ENCODE assay signal across 1 cellular context in the genomic region with DNA sequence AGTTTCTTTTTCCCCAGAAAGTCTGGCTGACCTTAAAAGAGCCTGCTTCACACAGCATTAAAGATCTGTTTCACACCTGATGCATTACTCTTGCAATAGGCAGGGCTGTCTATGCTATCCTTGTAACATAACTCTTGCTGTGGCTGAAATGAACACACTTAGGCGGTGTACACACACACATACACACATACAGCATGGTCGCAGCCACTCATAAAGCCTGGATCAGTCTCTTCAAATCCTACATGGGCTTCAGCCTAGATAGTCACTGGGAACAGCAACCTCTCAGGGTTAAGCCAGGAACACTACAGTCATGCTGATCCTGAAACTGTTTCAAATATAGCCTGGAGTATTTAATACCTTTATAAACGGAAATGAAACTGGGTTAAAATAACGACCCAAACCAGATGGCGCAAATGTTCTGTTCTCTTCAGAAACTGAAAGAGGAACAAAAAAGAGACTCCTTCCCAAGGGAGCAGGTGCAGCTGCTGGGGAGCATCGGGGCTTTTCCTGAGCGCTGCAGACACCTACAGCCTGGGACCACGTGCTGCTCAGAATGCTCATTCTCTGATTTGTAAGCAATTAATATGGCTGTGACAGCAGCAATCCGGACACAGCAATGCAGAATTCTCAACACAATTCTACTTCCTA.
TF ChIP-seq lines count a peak whose summit lies in the region.

No MANE protein-coding gene starts in this region.

TF ChIP-seq in GM12878, 131 proteins besides CTCF, POLR2A, EP300 and RAD21 (continued from another document and continues in another):
- TF ChIP-seq SREBF1 (IDR thresholded peaks at IDR 0.05; ENCODE audit: low read length) = no peak
- peak in 1 of 2 experiments; percentile 36; a peak in 1 of 3 replicates for TF ChIP-seq EGR1 (IDR thresholded peaks at IDR 0.05; ENCODE audit: borderline replicate concordance in 1 of 2, low read depth in 2 of 2, low read length in 2 of 2)
- TF ChIP-seq TCF7 (IDR thresholded peaks at IDR 0.05; ENCODE audit: borderline replicate concordance) = no peak; the same call in 1 of the 2 replicates
- TF ChIP-seq, protein P1, sequence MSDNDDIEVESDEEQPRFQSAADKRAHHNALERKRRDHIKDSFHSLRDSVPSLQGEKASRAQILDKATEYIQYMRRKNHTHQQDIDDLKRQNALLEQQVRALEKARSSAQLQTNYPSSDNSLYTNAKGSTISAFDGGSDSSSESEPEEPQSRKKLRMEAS (IDR thresholded peaks at IDR 0.05; ENCODE audit: low read depth, low read length) = peak; percentile 96
- TF ChIP-seq SREBF2 (IDR thresholded peaks at IDR 0.05; ENCODE audit: low read length) = no peak
- TF ChIP-seq SRF (IDR thresholded peaks at IDR 0.05; ENCODE audit: low read depth in 2 of 2, low read length in 2 of 2) = no peak
- TF ChIP-seq SP1 (IDR thresholded peaks at IDR 0.05; ENCODE audit: low read depth, low read length) = peak; percentile 81
- peak; percentile 81 for TF ChIP-seq MXI1 (IDR thresholded peaks at IDR 0.05; ENCODE audit: low read depth, low read length)
- peak; percentile 78; the same call in 1 of the 2 replicates for TF ChIP-seq TARDBP (IDR thresholded peaks at IDR 0.05; ENCODE audit: borderline replicate concordance)
- peak; percentile 69; the same call in 1 of the 2 replicates for TF ChIP-seq CBFB (IDR thresholded peaks at IDR 0.05; ENCODE audit: low read depth)
- no peak for TF ChIP-seq KDM1A (IDR thresholded peaks at IDR 0.05; ENCODE audit: borderline replicate concordance)
- TF ChIP-seq MEF2A (IDR thresholded peaks at IDR 0.05; ENCODE audit: insufficient read depth, low read depth, low read length) = peak; percentile 99
- TF ChIP-seq PML (IDR thresholded peaks at IDR 0.05; ENCODE audit: low read length) = peak; percentile 76; the same call in 1 of the 2 replicates
- TF ChIP-seq, protein P2, sequence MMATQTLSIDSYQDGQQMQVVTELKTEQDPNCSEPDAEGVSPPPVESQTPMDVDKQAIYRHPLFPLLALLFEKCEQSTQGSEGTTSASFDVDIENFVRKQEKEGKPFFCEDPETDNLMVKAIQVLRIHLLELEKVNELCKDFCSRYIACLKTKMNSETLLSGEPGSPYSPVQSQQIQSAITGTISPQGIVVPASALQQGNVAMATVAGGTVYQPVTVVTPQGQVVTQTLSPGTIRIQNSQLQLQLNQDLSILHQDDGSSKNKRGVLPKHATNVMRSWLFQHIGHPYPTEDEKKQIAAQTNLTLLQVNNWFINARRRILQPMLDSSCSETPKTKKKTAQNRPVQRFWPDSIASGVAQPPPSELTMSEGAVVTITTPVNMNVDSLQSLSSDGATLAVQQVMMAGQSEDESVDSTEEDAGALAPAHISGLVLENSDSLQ (IDR thresholded peaks at IDR 0.05) = peak; percentile 63
- TF ChIP-seq JUND (IDR thresholded peaks at IDR 0.05; ENCODE audit: low read depth, low read length) = peak; percentile 62; the same call in 1 of the 2 replicates
- TF ChIP-seq SMAD1 (IDR thresholded peaks at IDR 0.05; ENCODE audit: low read depth, partially characterized antibody) = no peak
- peak; percentile 98 for TF ChIP-seq PAX5 (IDR thresholded peaks at IDR 0.05; ENCODE audit: borderline replicate concordance, low read depth, low read length)
- no peak for TF ChIP-seq BRCA1 (IDR thresholded peaks at IDR 0.05; ENCODE audit: low read depth, low read length)
- TF ChIP-seq, protein P3, sequence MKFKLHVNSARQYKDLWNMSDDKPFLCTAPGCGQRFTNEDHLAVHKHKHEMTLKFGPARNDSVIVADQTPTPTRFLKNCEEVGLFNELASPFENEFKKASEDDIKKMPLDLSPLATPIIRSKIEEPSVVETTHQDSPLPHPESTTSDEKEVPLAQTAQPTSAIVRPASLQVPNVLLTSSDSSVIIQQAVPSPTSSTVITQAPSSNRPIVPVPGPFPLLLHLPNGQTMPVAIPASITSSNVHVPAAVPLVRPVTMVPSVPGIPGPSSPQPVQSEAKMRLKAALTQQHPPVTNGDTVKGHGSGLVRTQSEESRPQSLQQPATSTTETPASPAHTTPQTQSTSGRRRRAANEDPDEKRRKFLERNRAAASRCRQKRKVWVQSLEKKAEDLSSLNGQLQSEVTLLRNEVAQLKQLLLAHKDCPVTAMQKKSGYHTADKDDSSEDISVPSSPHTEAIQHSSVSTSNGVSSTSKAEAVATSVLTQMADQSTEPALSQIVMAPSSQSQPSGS (IDR thresholded peaks at IDR 0.05; ENCODE audit: low read length) = peak; percentile 98
- no peak for TF ChIP-seq WRNIP1 (IDR thresholded peaks at IDR 0.05; ENCODE audit: borderline replicate concordance, low read depth, low read length)
- peak; percentile 74 for TF ChIP-seq GABPA (IDR thresholded peaks at IDR 0.05; ENCODE audit: low read depth)
- TF ChIP-seq RCOR1 (conservative IDR thresholded peaks at IDR 0.05; ENCODE audit: low read depth, low read length) = peak; percentile 72
- TF ChIP-seq TAF1 (IDR thresholded peaks at IDR 0.05; ENCODE audit: borderline replicate concordance, low read depth, low read length) = peak; percentile 53; the same call in 1 of the 2 replicates
- TF ChIP-seq ZBED1 (IDR thresholded peaks at IDR 0.05; ENCODE audit: borderline replicate concordance) = peak; percentile 89
- TF ChIP-seq ZZZ3 (IDR thresholded peaks at IDR 0.05; ENCODE audit: control insufficient read depth, insufficient read length, low read depth) = no peak
- TF ChIP-seq CREB1 (IDR thresholded peaks at IDR 0.05; ENCODE audit: low read depth) = no peak; the same call in 1 of the 2 replicates
- peak; percentile 99 for TF ChIP-seq TCF3 (IDR thresholded peaks at IDR 0.05; ENCODE audit: borderline replicate concordance, insufficient read depth, low read depth, low read length)
- TF ChIP-seq HDAC2 (IDR thresholded peaks at IDR 0.05) = 0 out of 2 replicates have a peak, but pooled peaks have one; percentile 39
- TF ChIP-seq, protein P4, sequence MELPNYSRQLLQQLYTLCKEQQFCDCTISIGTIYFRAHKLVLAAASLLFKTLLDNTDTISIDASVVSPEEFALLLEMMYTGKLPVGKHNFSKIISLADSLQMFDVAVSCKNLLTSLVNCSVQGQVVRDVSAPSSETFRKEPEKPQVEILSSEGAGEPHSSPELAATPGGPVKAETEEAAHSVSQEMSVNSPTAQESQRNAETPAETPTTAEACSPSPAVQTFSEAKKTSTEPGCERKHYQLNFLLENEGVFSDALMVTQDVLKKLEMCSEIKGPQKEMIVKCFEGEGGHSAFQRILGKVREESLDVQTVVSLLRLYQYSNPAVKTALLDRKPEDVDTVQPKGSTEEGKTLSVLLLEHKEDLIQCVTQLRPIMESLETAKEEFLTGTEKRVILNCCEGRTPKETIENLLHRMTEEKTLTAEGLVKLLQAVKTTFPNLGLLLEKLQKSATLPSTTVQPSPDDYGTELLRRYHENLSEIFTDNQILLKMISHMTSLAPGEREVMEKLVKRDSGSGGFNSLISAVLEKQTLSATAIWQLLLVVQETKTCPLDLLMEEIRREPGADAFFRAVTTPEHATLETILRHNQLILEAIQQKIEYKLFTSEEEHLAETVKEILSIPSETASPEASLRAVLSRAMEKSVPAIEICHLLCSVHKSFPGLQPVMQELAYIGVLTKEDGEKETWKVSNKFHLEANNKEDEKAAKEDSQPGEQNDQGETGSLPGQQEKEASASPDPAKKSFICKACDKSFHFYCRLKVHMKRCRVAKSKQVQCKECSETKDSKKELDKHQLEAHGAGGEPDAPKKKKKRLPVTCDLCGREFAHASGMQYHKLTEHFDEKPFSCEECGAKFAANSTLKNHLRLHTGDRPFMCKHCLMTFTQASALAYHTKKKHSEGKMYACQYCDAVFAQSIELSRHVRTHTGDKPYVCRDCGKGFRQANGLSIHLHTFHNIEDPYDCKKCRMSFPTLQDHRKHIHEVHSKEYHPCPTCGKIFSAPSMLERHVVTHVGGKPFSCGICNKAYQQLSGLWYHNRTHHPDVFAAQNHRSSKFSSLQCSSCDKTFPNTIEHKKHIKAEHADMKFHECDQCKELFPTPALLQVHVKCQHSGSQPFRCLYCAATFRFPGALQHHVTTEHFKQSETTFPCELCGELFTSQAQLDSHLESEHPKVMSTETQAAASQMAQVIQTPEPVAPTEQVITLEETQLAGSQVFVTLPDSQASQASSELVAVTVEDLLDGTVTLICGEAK (IDR thresholded peaks at IDR 0.05; ENCODE audit: borderline replicate concordance) = peak; percentile 31; the same call in 1 of the 2 replicates
- peak; percentile 86; the same call in 1 of the 2 replicates for TF ChIP-seq CHD2 (IDR thresholded peaks at IDR 0.05; ENCODE audit: borderline replicate concordance, low read depth, low read length)
- TF ChIP-seq, protein P5, sequence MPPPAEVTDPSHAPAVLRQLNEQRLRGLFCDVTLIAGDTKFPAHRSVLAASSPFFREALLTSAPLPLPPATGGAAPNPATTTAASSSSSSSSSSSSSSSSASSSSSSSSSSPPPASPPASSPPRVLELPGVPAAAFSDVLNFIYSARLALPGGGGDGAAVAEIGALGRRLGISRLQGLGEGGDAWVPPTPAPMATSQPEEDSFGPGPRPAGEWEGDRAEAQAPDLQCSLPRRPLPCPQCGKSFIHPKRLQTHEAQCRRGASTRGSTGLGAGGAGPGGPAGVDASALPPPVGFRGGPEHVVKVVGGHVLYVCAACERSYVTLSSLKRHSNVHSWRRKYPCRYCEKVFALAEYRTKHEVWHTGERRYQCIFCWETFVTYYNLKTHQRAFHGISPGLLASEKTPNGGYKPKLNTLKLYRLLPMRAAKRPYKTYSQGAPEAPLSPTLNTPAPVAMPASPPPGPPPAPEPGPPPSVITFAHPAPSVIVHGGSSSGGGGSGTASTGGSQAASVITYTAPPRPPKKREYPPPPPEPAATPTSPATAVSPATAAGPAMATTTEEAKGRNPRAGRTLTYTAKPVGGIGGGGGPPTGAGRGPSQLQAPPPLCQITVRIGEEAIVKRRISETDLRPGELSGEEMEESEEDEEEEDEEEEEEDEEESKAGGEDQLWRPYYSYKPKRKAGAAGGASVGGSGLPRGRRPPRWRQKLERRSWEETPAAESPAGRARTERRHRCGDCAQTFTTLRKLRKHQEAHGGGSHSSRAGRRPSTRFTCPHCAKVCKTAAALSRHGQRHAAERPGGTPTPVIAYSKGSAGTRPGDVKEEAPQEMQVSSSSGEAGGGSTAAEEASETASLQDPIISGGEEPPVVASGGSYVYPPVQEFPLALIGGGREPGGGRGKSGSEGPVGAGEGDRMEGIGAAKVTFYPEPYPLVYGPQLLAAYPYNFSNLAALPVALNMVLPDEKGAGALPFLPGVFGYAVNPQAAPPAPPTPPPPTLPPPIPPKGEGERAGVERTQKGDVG (CRISPR knock-in tag; IDR thresholded peaks at IDR 0.05) = no peak
- TF ChIP-seq LARP7 (IDR thresholded peaks at IDR 0.05) = no peak; the same call in 1 of the 2 replicates
- no peak for TF ChIP-seq ZNF24 (IDR thresholded peaks at IDR 0.05)
- TF ChIP-seq, protein P6, sequence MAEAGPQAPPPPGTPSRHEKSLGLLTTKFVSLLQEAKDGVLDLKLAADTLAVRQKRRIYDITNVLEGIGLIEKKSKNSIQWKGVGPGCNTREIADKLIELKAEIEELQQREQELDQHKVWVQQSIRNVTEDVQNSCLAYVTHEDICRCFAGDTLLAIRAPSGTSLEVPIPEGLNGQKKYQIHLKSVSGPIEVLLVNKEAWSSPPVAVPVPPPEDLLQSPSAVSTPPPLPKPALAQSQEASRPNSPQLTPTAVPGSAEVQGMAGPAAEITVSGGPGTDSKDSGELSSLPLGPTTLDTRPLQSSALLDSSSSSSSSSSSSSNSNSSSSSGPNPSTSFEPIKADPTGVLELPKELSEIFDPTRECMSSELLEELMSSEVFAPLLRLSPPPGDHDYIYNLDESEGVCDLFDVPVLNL (IDR thresholded peaks at IDR 0.05; ENCODE audit: low read depth, low read length) = no peak
- TF ChIP-seq STAT3 (IDR thresholded peaks at IDR 0.05; ENCODE audit: low read depth, low read length) = peak; percentile 48; the same call in 1 of the 2 replicates
- no peak for TF ChIP-seq HCFC1 (IDR thresholded peaks at IDR 0.05; ENCODE audit: low read length)
- no peak for TF ChIP-seq SMAD5 (IDR thresholded peaks at IDR 0.05; ENCODE audit: low read depth)
- TF ChIP-seq HDGF (IDR thresholded peaks at IDR 0.05) = no peak
- TF ChIP-seq PAX8 (IDR thresholded peaks at IDR 0.05) = no peak
- TF ChIP-seq, protein P7, sequence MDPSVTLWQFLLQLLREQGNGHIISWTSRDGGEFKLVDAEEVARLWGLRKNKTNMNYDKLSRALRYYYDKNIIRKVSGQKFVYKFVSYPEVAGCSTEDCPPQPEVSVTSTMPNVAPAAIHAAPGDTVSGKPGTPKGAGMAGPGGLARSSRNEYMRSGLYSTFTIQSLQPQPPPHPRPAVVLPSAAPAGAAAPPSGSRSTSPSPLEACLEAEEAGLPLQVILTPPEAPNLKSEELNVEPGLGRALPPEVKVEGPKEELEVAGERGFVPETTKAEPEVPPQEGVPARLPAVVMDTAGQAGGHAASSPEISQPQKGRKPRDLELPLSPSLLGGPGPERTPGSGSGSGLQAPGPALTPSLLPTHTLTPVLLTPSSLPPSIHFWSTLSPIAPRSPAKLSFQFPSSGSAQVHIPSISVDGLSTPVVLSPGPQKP (IDR thresholded peaks at IDR 0.05; ENCODE audit: low read depth, low read length) = peak; percentile 51; the same call in 1 of the 2 replicates
- TF ChIP-seq MYB (IDR thresholded peaks at IDR 0.05; ENCODE audit: borderline replicate concordance, low read depth, low read length) = peak; percentile 96
- no peak for TF ChIP-seq SUZ12 (IDR thresholded peaks at IDR 0.05; ENCODE audit: unreplicated experiment)
- TF ChIP-seq, protein P8, sequence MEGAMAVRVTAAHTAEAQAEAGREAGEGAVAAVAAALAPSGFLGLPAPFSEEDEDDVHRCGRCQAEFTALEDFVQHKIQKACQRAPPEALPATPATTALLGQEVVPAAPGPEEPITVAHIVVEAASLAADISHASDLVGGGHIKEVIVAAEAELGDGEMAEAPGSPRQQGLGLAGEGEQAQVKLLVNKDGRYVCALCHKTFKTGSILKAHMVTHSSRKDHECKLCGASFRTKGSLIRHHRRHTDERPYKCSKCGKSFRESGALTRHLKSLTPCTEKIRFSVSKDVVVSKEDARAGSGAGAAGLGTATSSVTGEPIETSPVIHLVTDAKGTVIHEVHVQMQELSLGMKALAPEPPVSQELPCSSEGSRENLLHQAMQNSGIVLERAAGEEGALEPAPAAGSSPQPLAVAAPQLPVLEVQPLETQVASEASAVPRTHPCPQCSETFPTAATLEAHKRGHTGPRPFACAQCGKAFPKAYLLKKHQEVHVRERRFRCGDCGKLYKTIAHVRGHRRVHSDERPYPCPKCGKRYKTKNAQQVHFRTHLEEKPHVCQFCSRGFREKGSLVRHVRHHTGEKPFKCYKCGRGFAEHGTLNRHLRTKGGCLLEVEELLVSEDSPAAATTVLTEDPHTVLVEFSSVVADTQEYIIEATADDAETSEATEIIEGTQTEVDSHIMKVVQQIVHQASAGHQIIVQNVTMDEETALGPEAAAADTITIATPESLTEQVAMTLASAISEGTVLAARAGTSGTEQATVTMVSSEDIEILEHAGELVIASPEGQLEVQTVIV (IDR thresholded peaks at IDR 0.05; ENCODE audit: borderline replicate concordance, partially characterized antibody) = no peak
- peak in 1 of 2 experiments; percentile 97; a peak in 2 of 4 replicates for TF ChIP-seq ETV6 (conservative IDR thresholded peaks at IDR 0.05 in 1 of 2, IDR thresholded peaks at IDR 0.05 in 1 of 2; ENCODE audit: borderline replicate concordance in 1 of 2, low read depth in 1 of 2)
- no peak for TF ChIP-seq EZH2 (IDR thresholded peaks at IDR 0.05; ENCODE audit: borderline replicate concordance, control insufficient read depth, low read depth, low read length)
- no peak for TF ChIP-seq FOXK2 (IDR thresholded peaks at IDR 0.05)
